Comparison of ENCODE assay signal across 16 cellular contexts in genomic region chr7:35762781-35763180, GRCh38.
"Had no signal": no experiment of that assay in that cellular context is flagged by ENCODE, and none has a peak within 500 bp of the region (broad histone marks: within the 10 kb centered on the region; RNA-seq: fewer than 3 reads in every experiment).

No MANE protein-coding gene starts in this region.

- DNase-seq: activated CD4-positive, alpha-beta T cell treated with anti-CD3 and anti-CD28 coated beads for 4 hours; activated CD8-positive, alpha-beta memory T cell treated with anti-CD3 and anti-CD28 coated beads, Interleukin-2, amount 50 U/mL, for 4 hours; activated CD8-positive, alpha-beta T cell treated with anti-CD3 and anti-CD28 coated beads for 36 hours; activated naive CD8-positive, alpha-beta T cell treated with anti-CD3 and anti-CD28 coated beads, Interleukin-2, amount 10 ng/mL, durations not matched to agents 7 days and 5 days; activated T-cell treated with anti-CD3 and anti-CD28 coated beads, Interleukin-2, amount 50 U/mL, for 72 hours; central memory CD4-positive, alpha-beta T cell; effector memory CD8-positive, alpha-beta T cell; left cardiac atrium; nephron progenitor cell; psoas muscle; SJCRH30; stimulated activated CD4-positive, alpha-beta T cell treated with anti-CD3 and anti-CD28 coated beads, Interleukin-2, amount 100 ng/mL, for 48 hours; T-cell; T1000; WERI-Rb-1 had no signal

- H3K4me3 ChIP-seq: psoas muscle, SJCRH30, tibial nerve had no signal

- H3K9me3 ChIP-seq: psoas muscle had no signal

- H3K27ac ChIP-seq: SJCRH30, tibial nerve, WERI-Rb-1 had no signal

- H3K36me3 ChIP-seq: SJCRH30, tibial nerve, WERI-Rb-1 had no signal

- H3K27me3 ChIP-seq: SJCRH30, tibial nerve had no signal

- ATAC-seq: activated CD8-positive, alpha-beta T cell treated with anti-CD3 and anti-CD28 coated beads for 36 hours; activated T-cell treated with anti-CD3 and anti-CD28 coated beads, Interleukin-2, amount 50 U/mL, for 72 hours; effector memory CD8-positive, alpha-beta T cell; psoas muscle; T-cell had no signal
